In genomic region chr2:26432856-26433255, GRCh38 we compare ENCODE assay signal across 23 cellular contexts. TPM values are rescaled to one million over a fixed set of nuclear protein-coding genes. Genes with fewer than 3 reads are reported as not detected.
"Had no signal": no experiment of that assay in that cellular context is flagged by ENCODE, and none has a peak within 500 bp of the region (broad histone marks: within the 10 kb centered on the region; RNA-seq: fewer than 3 reads in every experiment).

No MANE protein-coding gene starts in this region.

- DNase-seq: activated B cell treated with CpG ODN at 0.5 μM for 24 hours; activated CD4-positive, alpha-beta T cell treated with anti-CD3 and anti-CD28 coated beads for 36 hours; activated CD8-positive, alpha-beta memory T cell treated with anti-CD3 and anti-CD28 coated beads, Interleukin-2, amount 50 U/mL, for 4 hours; activated CD8-positive, alpha-beta T cell treated with anti-CD3 and anti-CD28 coated beads for 36 hours; activated naive CD4-positive, alpha-beta T cell treated with Interleukin-2 at 50 U/mL for 16 hours; activated naive CD8-positive, alpha-beta T cell treated with anti-CD3 and anti-CD28 coated beads, Interleukin-2, amount 50 U/mL, for 24 hours; activated T-cell treated with anti-CD3 and anti-CD28 coated beads, Interleukin-2, amount 50 U/mL, for 72 hours; IMR-90; Kasumi-1; KBM-7; NCI-H1048; NCI-H146; NCI-H187 treated with DMSO at 0.1 percent for 48 hours; NCI-H2081 treated with DMSO at 0.1 percent for 48 hours; NCI-H446; NCI-H524; PC-3; SHP77 treated with DMSO at 0.1 percent for 48 hours; T-helper 17 cell; T-helper 9 cell had no signal

- ATAC-seq: activated CD4-positive, alpha-beta T cell treated with anti-CD3 and anti-CD28 coated beads for 36 hours; activated CD8-positive, alpha-beta T cell treated with anti-CD3 and anti-CD28 coated beads for 36 hours; activated naive CD4-positive, alpha-beta T cell treated with anti-CD3 and anti-CD28 coated beads, Interleukin-2, amount 50 U/mL, for 72 hours; activated naive CD8-positive, alpha-beta T cell treated with anti-CD3 and anti-CD28 coated beads, Interleukin-2, amount 50 U/mL, for 24 hours; activated T-cell treated with anti-CD3 and anti-CD28 coated beads, Interleukin-2, amount 50 U/mL, for 72 hours; PC-3; T-helper 17 cell had no signal

- FAIRE-seq: RCC 7860, TTC549 had no signal

RNA-seq across cellular contexts. Expression of gene DRC1, which starts 31.1 kb away (rescaled TPM):
- polyA plus RNA-seq: IMR-90 had no signal
